In genomic region chr22:38315801-38316339, GRCh38 we compare ENCODE assay signal across 8 cellular contexts. TPM values are rescaled to one million over a fixed set of nuclear protein-coding genes. Genes with fewer than 3 reads are reported as not detected.
DNase-seq lines count a peak whose midpoint lies in the region; ATAC-seq, FAIRE-seq and TF ChIP-seq lines count a peak whose summit lies in the region.

No MANE protein-coding gene starts in this region.

- TF ChIP-seq POLR2A in H54 (IDR thresholded peaks at IDR 0.05; ENCODE audit: low read depth, low read length), result no peak

- TF ChIP-seq CTCF in fibroblast of lung (conservative IDR thresholded peaks at IDR 0.05 in 1 of 2, IDR thresholded peaks at IDR 0.05 in 1 of 2; ENCODE audit: low read depth in 1 of 2, low read length in 2 of 2), result no peak
- TF ChIP-seq CTCF in retinal pigment epithelial cell (conservative IDR thresholded peaks at IDR 0.05; ENCODE audit: low read depth, low read length), result no peak

- H3K9me3 ChIP-seq in fibroblast of lung (ENCODE audit: control insufficient read depth, insufficient read depth, low read depth, low read length), result no peaks in the 10 kb centered on the region

- peaks cover 22% of the 10 kb centered on the region for H3K36me3 Mint-ChIP-seq in activated CD4-positive, alpha-beta T cell treated with anti-CD3 and anti-CD28 coated beads, Interleukin-2, amount 10 ng/mL, durations not matched to agents 24 days and 14 days (ENCODE audit: low read depth)
- H3K36me3 Mint-ChIP-seq in T-helper 2 cell treated with Interferon-gamma antibody and Interleukin-4, amounts not matched to agents 5 μg/mL and 100 μg/mL, for 36 hours (ENCODE audit: low read depth), result peaks cover 7% of the 10 kb centered on the region

- H3K79me2 ChIP-seq in fibroblast of lung (ENCODE audit: control insufficient read depth, insufficient read depth, low read length), result peaks cover 56% of the 10 kb centered on the region

- H3K4me1 ChIP-seq in fibroblast of lung (ENCODE audit: control insufficient read depth, extremely low read depth, insufficient read depth, low read length), result peaks cover 40% of the 10 kb centered on the region

- H4K20me1 ChIP-seq in fibroblast of lung (ENCODE audit: control insufficient read depth, extremely low read depth, insufficient read depth, low read length), result no peaks in the 10 kb centered on the region

- FAIRE-seq in H54 (lab: Jason Lieb, UNC), result no peak

- no peak for ATAC-seq in HG03378 (IDR thresholded peaks at IDR 0.05; ENCODE audit: unreplicated experiment)

- H3K9me3 Mint-ChIP-seq in activated CD4-positive, alpha-beta T cell treated with anti-CD3 and anti-CD28 coated beads, Interleukin-2, amount 10 ng/mL, durations not matched to agents 24 days and 14 days, result no peaks in the 10 kb centered on the region
- no peaks in the 10 kb centered on the region for H3K9me3 Mint-ChIP-seq in T-helper 2 cell treated with Interferon-gamma antibody and Interleukin-4, amounts not matched to agents 5 μg/mL and 100 μg/mL, for 36 hours

- H3K4me1 Mint-ChIP-seq in activated CD4-positive, alpha-beta T cell treated with anti-CD3 and anti-CD28 coated beads, Interleukin-2, amount 10 ng/mL, durations not matched to agents 24 days and 14 days, result peaks cover 55% of the 10 kb centered on the region
- peaks cover 44% of the 10 kb centered on the region for H3K4me1 Mint-ChIP-seq in T-helper 2 cell treated with Interferon-gamma antibody and Interleukin-4, amounts not matched to agents 5 μg/mL and 100 μg/mL, for 36 hours (ENCODE audit: low read depth)

- H3K4me3 Mint-ChIP-seq in activated CD4-positive, alpha-beta T cell treated with anti-CD3 and anti-CD28 coated beads, Interleukin-2, amount 10 ng/mL, durations not matched to agents 24 days and 14 days, result peak overlapping the region; percentile 92
- peak overlapping the region; percentile 90 for H3K4me3 Mint-ChIP-seq in T-helper 2 cell treated with Interferon-gamma antibody and Interleukin-4, amounts not matched to agents 5 μg/mL and 100 μg/mL, for 36 hours

- peaks cover 3% of the 10 kb centered on the region for H3K36me3 ChIP-seq in fibroblast of lung (ENCODE audit: control insufficient read depth, insufficient read depth, low read length)

- intact Hi-C loops in activated CD4-positive, alpha-beta T cell treated with anti-CD3 and anti-CD28 coated beads, Interleukin-2, amount 10 ng/mL, durations not matched to agents 24 days and 14 days (cut with micrococcal nuclease), result loop anchor here (10.0 kb wide), 1 partner anchor 259 kb away; the partner anchor contains the start of gene DMC1

- peak overlapping the region; percentile 90 for H3K27ac Mint-ChIP-seq in activated CD4-positive, alpha-beta T cell treated with anti-CD3 and anti-CD28 coated beads, Interleukin-2, amount 10 ng/mL, durations not matched to agents 24 days and 14 days
- peak overlapping the region; percentile 93 for H3K27ac Mint-ChIP-seq in T-helper 2 cell treated with Interferon-gamma antibody and Interleukin-4, amounts not matched to agents 5 μg/mL and 100 μg/mL, for 36 hours

- no peak for DNase-seq in activated CD4-positive, alpha-beta T cell treated with anti-CD3 and anti-CD28 coated beads, Interleukin-2, amount 10 ng/mL, durations not matched to agents 24 days and 14 days
- no peak for DNase-seq in activated CD4-positive, alpha-beta T cell treated with anti-CD3 and anti-CD28 coated beads, Interleukin-2, amount 50 U/mL, for 48 hours
- DNase-seq in T-helper 2 cell treated with Interferon-gamma antibody and Interleukin-4, amounts not matched to agents 5 μg/mL and 100 μg/mL, for 36 hours (ENCODE audit: low spot score), result no peak
- DNase-seq in fibroblast of lung (ENCODE audit: low read depth in 2 of 2), result peak in 1 of 2 donors; percentile 33
- DNase-seq in retinal pigment epithelial cell (ENCODE audit: low read depth), result no peak
- DNase-seq in H54 (ENCODE audit: insufficient read length, low spot score), result no peak
- DNase-seq in NCI-H187 (lab: John Stamatoyannopoulos, UW), result no peak

- H3K27me3 Mint-ChIP-seq in activated CD4-positive, alpha-beta T cell treated with anti-CD3 and anti-CD28 coated beads, Interleukin-2, amount 10 ng/mL, durations not matched to agents 24 days and 14 days, result no peaks in the 10 kb centered on the region
- no peaks in the 10 kb centered on the region for H3K27me3 Mint-ChIP-seq in T-helper 2 cell treated with Interferon-gamma antibody and Interleukin-4, amounts not matched to agents 5 μg/mL and 100 μg/mL, for 36 hours (ENCODE audit: low read depth)

- peak overlapping the region; percentile 88 for H3K4me2 ChIP-seq in fibroblast of lung (ENCODE audit: extremely low read depth, insufficient read depth, low read length)

- no peaks in the 10 kb centered on the region for H3K27me3 ChIP-seq in fibroblast of lung (ENCODE audit: control insufficient read depth, insufficient read depth, low read length)

- no peak overlapping the region for H2AFZ ChIP-seq in fibroblast of lung (ENCODE audit: low read length)

- H3K27ac ChIP-seq in fibroblast of lung (ENCODE audit: insufficient read depth, low read length), result peak overlapping the region; percentile 87

- H3K9ac ChIP-seq in fibroblast of lung (ENCODE audit: insufficient read depth, low read length), result peak overlapping the region; percentile 92

- peak overlapping the region; percentile 47 to 96 (median 77) for H3K4me3 ChIP-seq in fibroblast of lung (replicated peaks in 1 of 4; ENCODE audit: control extremely low read depth in 1 of 4, insufficient read depth in 1 of 4, low read depth in 3 of 4, low read length in 4 of 4)
- H3K4me3 ChIP-seq in retinal pigment epithelial cell (ENCODE audit: low read length), result peak overlapping the region; percentile 98

RNA-seq across cellular contexts. Expression of gene CSNK1E, which starts 1.4 kb away (rescaled TPM):
- 157 and 159 TPM in 2 replicates for total RNA-seq in activated CD4-positive, alpha-beta T cell treated with anti-CD3 and anti-CD28 coated beads, Interleukin-2, amount 10 ng/mL, durations not matched to agents 24 days and 14 days
- total RNA-seq in fibroblast of lung, result 85.0 and 99.3 TPM in 2 replicates
- 121 and 145 TPM in 2 replicates for polyA plus RNA-seq in fibroblast of lung
- 93.6 and 106 TPM in 2 replicates for polyA plus RNA-seq in fibroblast of lung (2012)
- polyA minus RNA-seq in fibroblast of lung (ENCODE audit: low replicate concordance), result 160 and 250 TPM in 2 replicates

RNA-seq across cellular contexts. Expression of gene TMEM184B, which starts 43.1 kb away (rescaled TPM):
- total RNA-seq in activated CD4-positive, alpha-beta T cell treated with anti-CD3 and anti-CD28 coated beads, Interleukin-2, amount 10 ng/mL, durations not matched to agents 24 days and 14 days, result 31.9 and 33.1 TPM in 2 replicates
- 19.5 and 28.2 TPM in 2 replicates for total RNA-seq in fibroblast of lung
- polyA plus RNA-seq in fibroblast of lung, result 37.2 and 40.3 TPM in 2 replicates
- 55.8 and 60.3 TPM in 2 replicates for polyA plus RNA-seq in fibroblast of lung (2012)
- 82.2 and 114 TPM in 2 replicates for polyA minus RNA-seq in fibroblast of lung (ENCODE audit: low replicate concordance)
